8 cellular contexts compared by ENCODE assay signal in the genomic region with DNA sequence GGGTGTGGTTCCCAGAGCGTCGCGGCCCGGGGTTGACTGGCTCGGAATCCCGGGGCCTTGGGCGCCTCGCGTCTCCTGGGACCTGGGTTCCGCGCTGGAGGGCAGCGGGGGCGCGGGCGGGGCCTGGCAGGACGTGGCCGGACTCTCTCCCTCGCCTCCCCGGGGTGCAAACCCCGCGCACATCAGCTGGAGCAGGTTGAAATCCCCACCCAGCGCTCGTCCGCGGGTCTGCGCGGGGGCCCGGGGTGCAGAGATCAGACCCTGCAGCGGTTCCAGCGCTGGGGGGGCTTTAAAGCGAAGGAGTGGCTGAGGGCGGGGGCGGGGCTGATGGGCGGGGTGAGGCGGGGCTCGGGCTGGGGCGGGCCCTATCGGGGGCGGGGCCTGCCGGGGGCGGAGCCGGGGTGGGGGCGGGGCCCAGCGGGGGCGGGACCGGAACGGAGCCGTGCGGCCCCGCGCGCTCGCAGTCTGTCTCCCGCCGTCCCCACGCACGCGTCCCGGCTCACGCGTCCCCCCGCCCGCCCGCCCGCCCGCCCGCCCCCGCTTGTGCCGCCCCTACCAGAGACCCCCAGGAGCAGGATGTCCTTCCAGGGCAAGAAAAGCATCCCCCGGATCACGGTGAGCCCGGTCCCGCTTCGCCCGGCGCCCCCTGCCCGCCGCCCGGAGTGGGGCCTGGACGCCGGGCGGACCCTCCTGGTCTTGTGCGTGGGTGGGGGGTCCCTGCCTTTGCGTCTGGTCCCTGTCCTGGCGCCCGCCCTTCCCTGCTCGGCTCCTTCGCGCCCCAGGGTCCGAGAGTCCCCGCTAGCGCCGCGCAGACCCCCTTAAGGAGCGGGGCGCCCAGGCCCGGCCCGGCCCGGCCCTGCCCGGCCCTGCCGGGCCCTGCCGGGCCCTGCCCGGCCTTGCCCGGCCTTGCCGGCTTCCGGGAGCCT. TPM values are rescaled to one million over a fixed set of nuclear protein-coding genes. Genes with fewer than 3 reads are reported as not detected.
A peak's percentile ranks its signal among the peaks of the same experiment; 100 is the strongest.
DNase-seq lines count a peak whose midpoint lies in the region; ATAC-seq, FAIRE-seq and TF ChIP-seq lines count a peak whose summit lies in the region.

Gene DPYSL4 (plus strand): TSS at position 461 of the 926 bp plus-strand sequence. CDS start 116 bp downstream, at position 577.

- TF ChIP-seq CTCF in A549 (IDR thresholded peaks at IDR 0.05) (no peak), parathyroid adenoma (IDR thresholded peaks at IDR 0.05) (no peak)

- no peaks in the 10 kb centered on the region for H3K36me3 ChIP-seq in parathyroid adenoma (ENCODE audit: control insufficient read depth, insufficient read depth, low read length)

- H3K9ac ChIP-seq in parathyroid adenoma: no peak within 1 kb of the TSS

- peaks cover 43% of the 10 kb centered on the region for H3K27me3 Mint-ChIP-seq in activated CD8-positive, alpha-beta memory T cell treated with anti-CD3 and anti-CD28 coated beads, Interleukin-2, amount 10 ng/mL, durations not matched to agents 7 days and 5 days

- no peaks in the 10 kb centered on the region for H3K4me1 Mint-ChIP-seq in activated CD8-positive, alpha-beta memory T cell treated with anti-CD3 and anti-CD28 coated beads, Interleukin-2, amount 10 ng/mL, durations not matched to agents 7 days and 5 days

- FAIRE-seq in A549 (lab: Jason Lieb, UNC): no peak
- no peak for FAIRE-seq in H54 (lab: Jason Lieb, UNC)

- TF ChIP-seq POLR2A in A549 (IDR thresholded peaks at IDR 0.05; ENCODE audit: low read length) (no peak), H54 (IDR thresholded peaks at IDR 0.05; ENCODE audit: low read depth, low read length) (peak; percentile 28; the same call in 1 of the 2 replicates)

- H3K4me1 ChIP-seq in A549 (peaks cover 21% of the 10 kb centered on the region), parathyroid adenoma (peaks cover 4% of the 10 kb centered on the region)

- CTCF ChIA-PET in A549 (lab: Yijun Ruan, JAX): no interaction called here
- CTCF ChIA-PET in activated CD8-positive, alpha-beta memory T cell treated with anti-CD3 and anti-CD28 coated beads, Interleukin-2, amount 10 ng/mL, durations not matched to agents 7 days and 5 days (lab: Charles Lee): no interaction called here

- H3K27ac Mint-ChIP-seq in activated CD8-positive, alpha-beta memory T cell treated with anti-CD3 and anti-CD28 coated beads, Interleukin-2, amount 10 ng/mL, durations not matched to agents 7 days and 5 days: no peak within 1 kb of the TSS

- no peaks in the 10 kb centered on the region for H3K36me3 Mint-ChIP-seq in activated CD8-positive, alpha-beta memory T cell treated with anti-CD3 and anti-CD28 coated beads, Interleukin-2, amount 10 ng/mL, durations not matched to agents 7 days and 5 days

- H3K27ac ChIP-seq in A549 (peak within 1 kb of the TSS; percentile 60 to 83; a peak in 5 of 6 replicates), parathyroid adenoma (no peak within 1 kb of the TSS)

- TF ChIP-seq RAD21 in A549 (conservative IDR thresholded peaks at IDR 0.05 in 1 of 2, IDR thresholded peaks at IDR 0.05 in 1 of 2): no peak

- no peaks in the 10 kb centered on the region for H3K9me3 ChIP-seq in A549
- H3K9me3 ChIP-seq in parathyroid adenoma (ENCODE audit: control insufficient read depth, low read length): no peaks in the 10 kb centered on the region

- TF ChIP-seq EP300 in A549 (IDR thresholded peaks at IDR 0.05): no peak

- POLR2A ChIA-PET in A549 (lab: Yijun Ruan, JAX): no interaction called here

- DNase-seq in A549 (ENCODE audit: low read depth in 1 of 2, low spot score in 1 of 2): peak in 1 of 2 experiments; percentile 36
- DNase-seq in H54 (ENCODE audit: insufficient read length, low spot score): peak; percentile 40
- DNase-seq in activated CD8-positive, alpha-beta memory T cell treated with anti-CD3 and anti-CD28 coated beads, Interleukin-2, amount 10 ng/mL, durations not matched to agents 7 days and 5 days: no peak
- no peak for DNase-seq in glomerular endothelial cell (ENCODE audit: extremely low read depth, low read depth, low spot score)
- no peak for DNase-seq in NK-92 treated with Interleukin-12 subunit alpha and Interleukin-12 subunit beta, amount 100 ng/mL, for 24 hours (lab: John Stamatoyannopoulos, UW)
- DNase-seq in OCI-M1 (lab: John Stamatoyannopoulos, UW): no peak

- peaks cover 6% of the 10 kb centered on the region for H3K27me3 ChIP-seq in parathyroid adenoma (ENCODE audit: control insufficient read depth, insufficient read depth, low read length)

- H3K4me3 ChIP-seq in A549 (peak within 1 kb of the TSS; percentile 73), parathyroid adenoma (ENCODE audit: low read depth, low read length) (no peak within 1 kb of the TSS)

- no peaks in the 10 kb centered on the region for H3K9me3 Mint-ChIP-seq in activated CD8-positive, alpha-beta memory T cell treated with anti-CD3 and anti-CD28 coated beads, Interleukin-2, amount 10 ng/mL, durations not matched to agents 7 days and 5 days (ENCODE audit: low read depth)

- H3K4me3 Mint-ChIP-seq in activated CD8-positive, alpha-beta memory T cell treated with anti-CD3 and anti-CD28 coated beads, Interleukin-2, amount 10 ng/mL, durations not matched to agents 7 days and 5 days: no peak within 1 kb of the TSS

- no peaks in the 10 kb centered on the region for H3K79me2 ChIP-seq in parathyroid adenoma

- peak within 1 kb of the TSS; percentile 85 for H2AFZ ChIP-seq in parathyroid adenoma

- H3K4me2 ChIP-seq in A549 (peak within 1 kb of the TSS; percentile 100), parathyroid adenoma (ENCODE audit: low read length) (peak within 1 kb of the TSS; percentile 64)

- WGBS in A549 (ENCODE audit: missing lambda C conversion rate): no CpG with 5 or more reads among the region's 106 CpGs

- ATAC-seq in A549 (peak; percentile 54 to 61), GM18498 (IDR thresholded peaks at IDR 0.05; ENCODE audit: unreplicated experiment) (no peak)
- ATAC-seq in activated CD8-positive, alpha-beta memory T cell treated with anti-CD3 and anti-CD28 coated beads, Interleukin-2, amount 10 ng/mL, durations not matched to agents 7 days and 5 days: peak; percentile 67

TF ChIP-seq in A549, 52 proteins besides CTCF, POLR2A, EP300 and RAD21:
- TF ChIP-seq RNF2 (IDR thresholded peaks at IDR 0.05; ENCODE audit: borderline replicate concordance, low read depth) (peak; percentile 53; the same call in 1 of the 2 replicates), SMC3 (IDR thresholded peaks at IDR 0.05) (no peak), JUN (IDR thresholded peaks at IDR 0.05) (peak in 1 of 2 experiments; percentile 11; a peak in 1 of 5 replicates)
- TF ChIP-seq, protein P1, sequence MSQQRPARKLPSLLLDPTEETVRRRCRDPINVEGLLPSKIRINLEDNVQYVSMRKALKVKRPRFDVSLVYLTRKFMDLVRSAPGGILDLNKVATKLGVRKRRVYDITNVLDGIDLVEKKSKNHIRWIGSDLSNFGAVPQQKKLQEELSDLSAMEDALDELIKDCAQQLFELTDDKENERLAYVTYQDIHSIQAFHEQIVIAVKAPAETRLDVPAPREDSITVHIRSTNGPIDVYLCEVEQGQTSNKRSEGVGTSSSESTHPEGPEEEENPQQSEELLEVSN (IDR thresholded peaks at IDR 0.05; ENCODE audit: borderline replicate concordance, low read depth): 0 out of 2 replicates have a peak, but pooled peaks have one; percentile 35

RNA-seq across cellular contexts. Expression of gene DPYSL4, which starts in this region (rescaled TPM):
- polyA plus RNA-seq in A549 (2011; rRNA removed) (2.9 and 3.9 TPM in 2 replicates), A549 (2017; fragmentation: RNase III; extraction: RNeasy Plus Mini Kit Qiagen cat#74134 plus additional on column Dnase treatment) (13.5 to 14.1 TPM (median 14.0 TPM) in 3 replicates)
- polyA plus RNA-seq in A549 (2012; cell fraction: cytosol; rRNA removed): 8.2 and 10.2 TPM in 2 replicates
- polyA plus RNA-seq in A549 (2012; cell fraction: nucleus; rRNA removed): 29.3 and 36.3 TPM in 2 replicates
- 2.6 and 5.1 TPM in 2 replicates for polyA minus RNA-seq in A549 (2011; rRNA and poly(A)+ RNA removed)
- total RNA-seq in activated CD8-positive, alpha-beta memory T cell treated with anti-CD3 and anti-CD28 coated beads, Interleukin-2, amount 10 ng/mL, durations not matched to agents 7 days and 5 days: 1 to 10 TPM; 1.5 to 2.6 TPM
- 42.2 and 42.6 TPM in 2 replicates for total RNA-seq in glomerular endothelial cell

Comparison
In these comparisons a context has a peak if more than half of its experiments do, and no peak if none do; other contexts are left out.
1. RNA of gene DPYSL4 (total RNA-seq): 42.2 to 42.6 TPM in glomerular endothelial cell; 1.5 to 2.6 TPM in activated CD8-positive, alpha-beta memory T cell treated with anti-CD3 and anti-CD28 coated beads, Interleukin-2, amount 10 ng/mL, durations not matched to agents 7 days and 5 days; every median in the first group is over 10 times any median in the second.